ENCODE assay signal across 22 cellular contexts in the genomic region with DNA sequence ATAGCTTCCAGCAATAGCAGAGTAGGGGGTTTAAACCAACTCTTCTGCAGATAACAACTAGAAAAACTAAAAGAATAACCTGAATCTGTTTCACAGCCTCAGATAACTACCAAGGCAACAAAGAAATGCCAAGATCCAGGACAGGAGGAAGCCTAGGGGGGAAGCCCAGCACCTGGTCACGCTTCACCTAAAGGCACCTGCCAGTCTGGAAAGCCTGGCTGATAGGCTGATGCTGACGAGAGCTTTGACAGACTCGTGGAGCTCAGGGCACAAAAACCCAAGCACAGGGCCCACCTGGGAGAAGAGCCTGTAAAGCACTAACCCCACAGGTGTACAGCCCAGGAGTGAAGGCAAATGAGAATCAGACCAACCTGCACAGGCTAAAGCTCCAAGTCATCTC. TPM values are rescaled to one million over a fixed set of nuclear protein-coding genes. Genes with fewer than 3 reads are reported as not detected.
DNase-seq lines count a peak whose midpoint lies in the region; ATAC-seq and TF ChIP-seq lines count a peak whose summit lies in the region.
"Had no signal": no experiment of that assay in that cellular context is flagged by ENCODE, and none has a peak within 500 bp of the region (broad histone marks: within the 10 kb centered on the region; RNA-seq: fewer than 3 reads in every experiment).

No MANE protein-coding gene starts in this region.

- peaks cover 5% of the 10 kb centered on the region for H3K9me3 Mint-ChIP-seq in glutamatergic neuron (ENCODE audit: unreplicated experiment)
- H3K9me3 Mint-ChIP-seq in T-helper 2 cell treated with Interferon-gamma antibody and Interleukin-4, amounts not matched to agents 5 μg/mL and 100 μg/mL, for 36 hours: peaks cover 25% of the 10 kb centered on the region
- H3K9me3 Mint-ChIP-seq in CD4-positive, alpha-beta T cell: peaks cover 4% of the 10 kb centered on the region

- no peak for TF ChIP-seq CTCF in glutamatergic neuron (IDR thresholded peaks at IDR 0.05; ENCODE audit: partially characterized antibody, unreplicated experiment)
- TF ChIP-seq CTCF in CD4-positive, alpha-beta T cell (IDR thresholded peaks at IDR 0.05): no peak

- intact Hi-C loops in CD4-positive, alpha-beta T cell (cut with DNase I, micrococcal nuclease): no loop called here

- POLR2A ChIA-PET in CD4-positive, alpha-beta T cell (lab: Charles Lee): no interaction called here

- H3K4me3 Mint-ChIP-seq in glutamatergic neuron (ENCODE audit: unreplicated experiment): no peak overlapping the region
- H3K4me3 Mint-ChIP-seq in T-helper 2 cell treated with Interferon-gamma antibody and Interleukin-4, amounts not matched to agents 5 μg/mL and 100 μg/mL, for 36 hours: no peak overlapping the region
- no peak overlapping the region for H3K4me3 Mint-ChIP-seq in CD4-positive, alpha-beta T cell
- H3K4me3 Mint-ChIP-seq: T-helper 1 cell treated with Interleukin-12 subunit alpha and Interleukin-12 subunit beta and Interleukin-4 antibody, amounts not matched to agents 30 μg/mL and 1 μg/mL, for 36 hours had no signal

- H3K4me1 Mint-ChIP-seq in glutamatergic neuron (ENCODE audit: low read depth, unreplicated experiment): peaks cover 12% of the 10 kb centered on the region
- H3K4me1 Mint-ChIP-seq in T-helper 2 cell treated with Interferon-gamma antibody and Interleukin-4, amounts not matched to agents 5 μg/mL and 100 μg/mL, for 36 hours (ENCODE audit: low read depth): peaks cover 4% of the 10 kb centered on the region
- H3K4me1 Mint-ChIP-seq in CD4-positive, alpha-beta T cell (ENCODE audit: low read depth): peaks cover 8% of the 10 kb centered on the region

- no peaks in the 10 kb centered on the region for H3K9me3 ChIP-seq in CD4-positive, alpha-beta T cell (ENCODE audit: control insufficient read depth, low read length)
- H3K9me3 ChIP-seq: BE2C, Caco-2 had no signal

- no peak for ATAC-seq in CD4-positive, alpha-beta T cell (ENCODE audit: poor library complexity)
- ATAC-seq: HCT116 had no signal

- H3K36me3 Mint-ChIP-seq in glutamatergic neuron (ENCODE audit: unreplicated experiment): peaks cover 11% of the 10 kb centered on the region
- peaks cover 40% of the 10 kb centered on the region for H3K36me3 Mint-ChIP-seq in T-helper 2 cell treated with Interferon-gamma antibody and Interleukin-4, amounts not matched to agents 5 μg/mL and 100 μg/mL, for 36 hours (ENCODE audit: low read depth)
- H3K36me3 Mint-ChIP-seq in CD4-positive, alpha-beta T cell (ENCODE audit: low read depth): peaks cover 56% of the 10 kb centered on the region

- H3K27ac Mint-ChIP-seq in glutamatergic neuron (ENCODE audit: unreplicated experiment): peak overlapping the region; percentile 38
- no peak overlapping the region for H3K27ac Mint-ChIP-seq in T-helper 2 cell treated with Interferon-gamma antibody and Interleukin-4, amounts not matched to agents 5 μg/mL and 100 μg/mL, for 36 hours
- H3K27ac Mint-ChIP-seq in CD4-positive, alpha-beta T cell: no peak overlapping the region
- H3K27ac Mint-ChIP-seq: T-helper 1 cell treated with Interleukin-12 subunit alpha and Interleukin-12 subunit beta and Interleukin-4 antibody, amounts not matched to agents 30 μg/mL and 1 μg/mL, for 36 hours had no signal

- H3K27ac ChIP-seq in CD4-positive, alpha-beta T cell (ENCODE audit: low read depth, low read length): no peak overlapping the region

- H3K27me3 ChIP-seq in CD4-positive, alpha-beta T cell (ENCODE audit: control insufficient read depth, insufficient read depth, low read length): no peaks in the 10 kb centered on the region
- H3K27me3 ChIP-seq: BE2C had no signal

- DNase-seq in COLO668 (lab: John Stamatoyannopoulos, UW; ENCODE audit: unreplicated experiment) (peak; percentile 35), DMS79 treated with DMSO at 0.1 percent for 48 hours (lab: John Stamatoyannopoulos, UW) (peak; percentile 72), NCI-H345 (lab: John Stamatoyannopoulos, UW) (peak; percentile 42), glutamatergic neuron (no peak), COLO829 (ENCODE audit: low spot score) (no peak)
- no peak for DNase-seq in T-helper 2 cell treated with Interferon-gamma antibody and Interleukin-4, amounts not matched to agents 5 μg/mL and 100 μg/mL, for 36 hours (ENCODE audit: low spot score)
- no peak for DNase-seq in stimulated activated CD4-positive, alpha-beta T cell treated with anti-CD3 and anti-CD28 coated beads, Interleukin-4, amount 100 ng/mL, for 1 hour
- no peak for DNase-seq in CD4-positive, alpha-beta T cell
- DNase-seq: BE2C, Caco-2, DMS 273 treated with DMSO at 0.1 percent for 48 hours, GDM1, GOT3, KG1, NCI-H1092, NCI-H1694, NCI-H2171 treated with DMSO at 0.1 percent for 48 hours, NCI-H446 treated with DMSO at 0.1 percent for 48 hours, NCI-H748 treated with DMSO at 0.1 percent for 48 hours, Right ventricle myocardium superior had no signal

- peaks cover 2% of the 10 kb centered on the region for H3K27me3 Mint-ChIP-seq in glutamatergic neuron (ENCODE audit: unreplicated experiment)
- no peaks in the 10 kb centered on the region for H3K27me3 Mint-ChIP-seq in T-helper 2 cell treated with Interferon-gamma antibody and Interleukin-4, amounts not matched to agents 5 μg/mL and 100 μg/mL, for 36 hours (ENCODE audit: low read depth)
- no peaks in the 10 kb centered on the region for H3K27me3 Mint-ChIP-seq in CD4-positive, alpha-beta T cell

- CTCF ChIA-PET in CD4-positive, alpha-beta T cell (lab: Charles Lee): no interaction called here

RNA-seq across cellular contexts. Expression of gene EIPR1, which starts 22.6 kb away (rescaled TPM):
- total RNA-seq in glutamatergic neuron (ENCODE audit: unreplicated experiment): 43.8 TPM
- 10 to 100 TPM; 11.0 to 12.4 TPM for total RNA-seq in CD4-positive, alpha-beta T cell

RNA-seq across cellular contexts. Expression of gene TRAPPC12, which starts 24.5 kb away (rescaled TPM):
- 130 TPM for total RNA-seq in glutamatergic neuron (ENCODE audit: unreplicated experiment)
- 10 to 100 TPM; 49.8 to 64.0 TPM for total RNA-seq in CD4-positive, alpha-beta T cell

Comparison
In these comparisons a context has a peak if more than half of its experiments do, and no peak if none do; other contexts are left out.
1. DNase-seq: peak in COLO668 (single experiment), DMS79 treated with DMSO at 0.1 percent for 48 hours (single experiment) and NCI-H345 (single experiment); none in glutamatergic neuron (single experiment), T-helper 2 cell treated with Interferon-gamma antibody and Interleukin-4, amounts not matched to agents 5 μg/mL and 100 μg/mL, for 36 hours (single experiment), COLO829 (single experiment), stimulated activated CD4-positive, alpha-beta T cell treated with anti-CD3 and anti-CD28 coated beads, Interleukin-4, amount 100 ng/mL, for 1 hour (single experiment) and CD4-positive, alpha-beta T cell (0 of 10).